Comparison of ENCODE assay signal across 6 cellular contexts in the genomic region with DNA sequence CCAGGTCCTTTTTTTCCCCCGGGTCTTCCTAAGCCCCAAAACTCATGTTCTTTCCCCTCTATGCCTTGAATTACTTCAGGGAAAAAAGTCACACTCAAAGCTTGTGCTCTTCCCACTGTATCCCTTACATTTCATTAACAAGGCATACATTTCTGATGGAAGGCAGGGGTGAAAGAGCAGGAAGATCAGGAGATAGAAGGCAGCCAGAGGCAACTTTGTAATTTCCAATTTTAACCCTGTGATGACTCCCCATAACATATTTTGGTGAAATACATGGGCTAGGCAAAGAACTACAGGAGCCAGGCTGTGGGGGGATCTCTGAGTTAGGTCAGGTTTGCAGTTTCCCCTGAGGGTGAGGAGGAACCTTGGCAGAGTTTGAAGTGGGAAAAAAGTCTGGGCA.
"Had no signal": no experiment of that assay in that cellular context is flagged by ENCODE, and none has a peak within 500 bp of the region (broad histone marks: within the 10 kb centered on the region; RNA-seq: fewer than 3 reads in every experiment).

No MANE protein-coding gene starts in this region.

- H3K27ac Mint-ChIP-seq: IgD-negative memory B cell had no signal

- ATAC-seq: HepG2, K562 had no signal

- H3K4me3 ChIP-seq: K562 had no signal

- H3K4me3 Mint-ChIP-seq: IgD-negative memory B cell had no signal

- H3K27ac ChIP-seq: HL-60 had no signal

- DNase-seq: IMR-90, KBM-7 had no signal

- H3K4me1 Mint-ChIP-seq: IgD-negative memory B cell had no signal
